ENCODE assay signal across 21 cellular contexts in genomic region chr15:98844261-98844660, GRCh38.
"Had no signal": no experiment of that assay in that cellular context is flagged by ENCODE, and none has a peak within 500 bp of the region (broad histone marks: within the 10 kb centered on the region; RNA-seq: fewer than 3 reads in every experiment).

No MANE protein-coding gene starts in this region.

- H3K36me3 Mint-ChIP-seq: activated naive CD8-positive, alpha-beta T cell treated with anti-CD3 and anti-CD28 coated beads, Interleukin-2, amount 10 ng/mL, durations not matched to agents 7 days and 5 days had no signal

- H3K9ac ChIP-seq: neural progenitor cell had no signal

- H3K4me3 Mint-ChIP-seq: activated CD4-positive, alpha-beta T cell treated with anti-CD3 and anti-CD28 coated beads, Interleukin-2, amount 10 ng/mL, durations not matched to agents 24 days and 14 days; activated CD8-positive, alpha-beta T cell treated with anti-CD3 and anti-CD28 coated beads, Interleukin-2, amount 10 ng/mL, durations not matched to agents 7 days and 5 days; activated naive CD8-positive, alpha-beta T cell treated with anti-CD3 and anti-CD28 coated beads, Interleukin-2, amount 10 ng/mL, durations not matched to agents 7 days and 5 days; neural progenitor cell had no signal

- H3K4me2 ChIP-seq: neural progenitor cell had no signal

- H3K4me3 ChIP-seq: heart left ventricle, lung, neural progenitor cell, tibial artery, vagina had no signal

- H3K9me3 ChIP-seq: heart left ventricle, pancreas, tibial artery, vagina had no signal

- H3K27ac ChIP-seq: brain microvascular endothelial cell, epithelial cell of prostate, heart left ventricle, neural progenitor cell, pancreas, tibial artery, vagina had no signal

- FAIRE-seq: frontal cortex, pancreas, TTC549 had no signal

- H3K36me3 ChIP-seq: brain microvascular endothelial cell, heart left ventricle, neural progenitor cell, pancreas, tibial artery, vagina had no signal

- H2AFZ ChIP-seq: neural progenitor cell had no signal

- DNase-seq: activated CD4-positive, alpha-beta T cell treated with anti-CD3 and anti-CD28 coated beads, Interleukin-2, amount 10 ng/mL, durations not matched to agents 24 days and 14 days; activated CD4-positive, CD25-positive, alpha-beta regulatory T cell; activated CD8-positive, alpha-beta memory T cell treated with anti-CD3 and anti-CD28 coated beads, Interleukin-2, amount 50 U/mL, for 4 hours; activated CD8-positive, alpha-beta T cell treated with anti-CD3 and anti-CD28 coated beads, Interleukin-2, amount 10 ng/mL, durations not matched to agents 7 days and 5 days; activated gamma-delta T cell; activated naive CD8-positive, alpha-beta T cell treated with anti-CD3 and anti-CD28 coated beads, Interleukin-2, amount 10 ng/mL, durations not matched to agents 7 days and 5 days; activated T-cell treated with anti-CD3 and anti-CD28 coated beads, Interleukin-2, amount 50 U/mL, for 48 hours; brain microvascular endothelial cell; effector CD8-positive, alpha-beta T cell; heart left ventricle; left colon; midbrain; pancreas; stimulated activated CD4-positive, alpha-beta T cell treated with anti-CD3 and anti-CD28 coated beads, Interleukin-2, amount 100 ng/mL, for 24 hours; tibial artery had no signal

- H3K27ac Mint-ChIP-seq: activated CD4-positive, alpha-beta T cell treated with anti-CD3 and anti-CD28 coated beads, Interleukin-2, amount 10 ng/mL, durations not matched to agents 24 days and 14 days; activated CD8-positive, alpha-beta T cell treated with anti-CD3 and anti-CD28 coated beads, Interleukin-2, amount 10 ng/mL, durations not matched to agents 7 days and 5 days; activated naive CD8-positive, alpha-beta T cell treated with anti-CD3 and anti-CD28 coated beads, Interleukin-2, amount 10 ng/mL, durations not matched to agents 7 days and 5 days; neural progenitor cell had no signal

- H3K9me3 Mint-ChIP-seq: activated CD4-positive, alpha-beta T cell treated with anti-CD3 and anti-CD28 coated beads, Interleukin-2, amount 10 ng/mL, durations not matched to agents 24 days and 14 days; activated naive CD8-positive, alpha-beta T cell treated with anti-CD3 and anti-CD28 coated beads, Interleukin-2, amount 10 ng/mL, durations not matched to agents 7 days and 5 days had no signal

- H3K27me3 Mint-ChIP-seq: activated CD4-positive, alpha-beta T cell treated with anti-CD3 and anti-CD28 coated beads, Interleukin-2, amount 10 ng/mL, durations not matched to agents 24 days and 14 days; activated naive CD8-positive, alpha-beta T cell treated with anti-CD3 and anti-CD28 coated beads, Interleukin-2, amount 10 ng/mL, durations not matched to agents 7 days and 5 days had no signal

- H3K27me3 ChIP-seq: brain microvascular endothelial cell, heart left ventricle, neural progenitor cell, pancreas, tibial artery, vagina had no signal

- ATAC-seq: activated CD8-positive, alpha-beta T cell treated with anti-CD3 and anti-CD28 coated beads, Interleukin-2, amount 10 ng/mL, durations not matched to agents 7 days and 5 days had no signal
